ENCODE assay signal across 24 cellular contexts in the genomic region with DNA sequence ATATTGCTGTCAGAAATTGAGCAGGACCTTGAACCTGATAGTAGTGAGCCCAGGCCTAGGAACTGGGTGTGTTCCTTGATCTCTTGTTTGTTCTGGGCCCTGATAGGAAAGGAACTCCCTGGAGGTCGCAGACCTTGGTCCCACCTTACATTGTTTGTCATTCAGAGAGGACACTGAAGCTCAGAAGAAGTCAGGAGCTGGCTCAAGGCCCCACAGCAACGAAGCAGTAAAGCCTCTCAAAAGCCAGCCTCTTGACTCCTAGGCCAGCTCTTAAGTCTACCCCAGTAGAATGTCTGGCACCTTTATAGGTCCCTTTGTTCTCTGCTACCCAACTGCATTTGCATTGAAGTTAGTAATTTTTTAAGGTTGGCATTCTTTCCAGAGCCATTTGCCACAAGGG.
"Had no signal": no experiment of that assay in that cellular context is flagged by ENCODE, and none has a peak within 500 bp of the region (broad histone marks: within the 10 kb centered on the region; RNA-seq: fewer than 3 reads in every experiment).

No MANE protein-coding gene starts in this region.

- H3K27ac ChIP-seq: parathyroid adenoma, right lobe of liver, skin epidermis, tibial artery had no signal

- H3K27me3 ChIP-seq: right lobe of liver, tibial artery had no signal

- H3K27me3 Mint-ChIP-seq: activated CD8-positive, alpha-beta T cell treated with anti-CD3 and anti-CD28 coated beads for 36 hours; activated T-helper 17 cell treated with anti-CD3 and anti-CD28 coated beads, Interleukin-2, amount 50 U/mL, for 72 hours had no signal

- ATAC-seq: activated CD8-positive, alpha-beta T cell treated with anti-CD3 and anti-CD28 coated beads for 36 hours; esophagus mucosa; right lobe of liver had no signal

- H3K4me1 ChIP-seq: parathyroid adenoma, right lobe of liver, tibial artery had no signal

- DNase-seq: activated CD4-positive, alpha-beta T cell treated with anti-CD3 and anti-CD28 coated beads for 1 hour; activated CD8-positive, alpha-beta T cell treated with anti-CD3 and anti-CD28 coated beads for 36 hours; activated naive CD4-positive, alpha-beta T cell; activated T-cell treated with anti-CD3 and anti-CD28 coated beads, Interleukin-2, amount 50 U/mL, for 1 hour; aorta; caudate nucleus; foreskin melanocyte; hippocampal formation; kidney glomerular epithelial cell; mesenchymal stem cell; mucosa of descending colon; naive B cell; nucleus accumbens; right lobe of liver; stimulated activated CD4-positive, alpha-beta T cell treated with anti-CD3 and anti-CD28 coated beads, Interleukin-2, amount 100 ng/mL, for 24 hours; stimulated activated naive CD8-positive, alpha-beta T cell treated with anti-CD3 and anti-CD28 coated beads, Interleukin-15, amount 100 ng/mL, for 72 hours; T-helper 9 cell; tibial artery had no signal

- H3K36me3 ChIP-seq: right lobe of liver, tibial artery had no signal

- H3K36me3 Mint-ChIP-seq: brain; naive B cell; stimulated activated effector memory CD8-positive, alpha-beta T cell treated with anti-CD3 and anti-CD28 coated beads, Interleukin-12 subunit alpha, Interleukin-12 subunit beta, amount 100 ng/mL, for 72 hours had no signal

- H3K4me3 ChIP-seq: mucosa of descending colon, right lobe of liver, skin epidermis, tibial artery had no signal

- H3K9me3 ChIP-seq: mucosa of descending colon, right lobe of liver, tibial artery had no signal

- H3K9ac ChIP-seq: parathyroid adenoma had no signal

- H3K27ac Mint-ChIP-seq: activated CD8-positive, alpha-beta T cell treated with anti-CD3 and anti-CD28 coated beads for 36 hours; activated T-helper 17 cell treated with anti-CD3 and anti-CD28 coated beads, Interleukin-2, amount 50 U/mL, for 72 hours; brain; stimulated activated effector memory CD8-positive, alpha-beta T cell treated with anti-CD3 and anti-CD28 coated beads, Interleukin-12 subunit alpha, Interleukin-12 subunit beta, amount 100 ng/mL, for 72 hours; stimulated activated naive CD8-positive, alpha-beta T cell treated with anti-CD3 and anti-CD28 coated beads, Interleukin-15, amount 100 ng/mL, for 72 hours had no signal

- H3K4me1 Mint-ChIP-seq: activated T-helper 17 cell treated with anti-CD3 and anti-CD28 coated beads, Interleukin-2, amount 50 U/mL, for 72 hours; stimulated activated naive CD8-positive, alpha-beta T cell treated with anti-CD3 and anti-CD28 coated beads, Interleukin-15, amount 100 ng/mL, for 72 hours had no signal

- H3K9me3 Mint-ChIP-seq: activated CD8-positive, alpha-beta T cell treated with anti-CD3 and anti-CD28 coated beads for 36 hours; activated T-helper 17 cell treated with anti-CD3 and anti-CD28 coated beads, Interleukin-2, amount 50 U/mL, for 72 hours; brain; stimulated activated effector memory CD8-positive, alpha-beta T cell treated with anti-CD3 and anti-CD28 coated beads, Interleukin-12 subunit alpha, Interleukin-12 subunit beta, amount 100 ng/mL, for 72 hours; stimulated activated naive CD8-positive, alpha-beta T cell treated with anti-CD3 and anti-CD28 coated beads, Interleukin-15, amount 100 ng/mL, for 72 hours had no signal

- H3K4me3 Mint-ChIP-seq: activated CD8-positive, alpha-beta T cell treated with anti-CD3 and anti-CD28 coated beads for 36 hours; activated T-helper 17 cell treated with anti-CD3 and anti-CD28 coated beads, Interleukin-2, amount 50 U/mL, for 72 hours; brain; naive B cell; stimulated activated effector memory CD8-positive, alpha-beta T cell treated with anti-CD3 and anti-CD28 coated beads, Interleukin-12 subunit alpha, Interleukin-12 subunit beta, amount 100 ng/mL, for 72 hours; stimulated activated naive CD8-positive, alpha-beta T cell treated with anti-CD3 and anti-CD28 coated beads, Interleukin-15, amount 100 ng/mL, for 72 hours had no signal
